ENCODE assay signal across 15 cellular contexts in the genomic region with DNA sequence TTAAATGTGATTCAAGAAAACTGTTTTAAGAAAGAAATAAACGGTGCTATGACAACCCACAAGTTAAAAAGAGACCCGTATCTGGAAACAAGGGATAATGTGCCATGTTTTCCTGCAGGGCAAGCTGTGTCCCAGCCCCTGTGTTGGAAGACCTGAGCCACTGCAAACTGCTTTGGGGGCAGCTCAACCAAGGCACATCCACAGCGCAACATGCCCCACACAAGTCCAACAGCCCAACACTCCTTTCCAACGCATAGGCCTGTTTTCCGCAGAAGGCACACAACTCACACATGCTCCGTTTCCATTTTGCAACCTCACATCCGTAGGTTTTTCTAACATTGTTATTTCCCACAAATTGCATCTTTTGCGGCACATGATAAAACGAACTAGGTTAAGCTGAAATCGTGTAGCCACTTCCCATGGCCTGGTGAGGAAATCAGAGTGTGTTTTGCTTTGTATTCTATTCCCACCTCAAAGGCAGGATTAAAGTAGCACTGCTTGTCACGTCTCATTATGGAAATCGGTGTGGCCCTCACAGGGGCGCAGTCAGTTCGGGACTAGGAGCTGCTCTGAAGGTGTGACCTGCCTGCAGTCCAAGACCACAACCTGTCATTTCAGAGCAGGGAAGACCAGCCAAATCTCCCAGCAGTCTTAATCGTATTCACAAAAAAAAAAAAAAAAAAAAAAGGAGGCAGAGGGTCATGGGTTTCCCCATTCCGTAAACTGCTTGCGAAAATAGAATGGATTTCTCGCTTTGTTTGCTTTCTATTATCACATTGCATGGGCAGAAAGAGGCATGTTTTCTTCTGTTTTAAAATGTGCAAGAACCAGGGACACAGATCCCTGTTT. TPM values are rescaled to one million over a fixed set of nuclear protein-coding genes. Genes with fewer than 3 reads are reported as not detected.
DNase-seq lines count a peak whose midpoint lies in the region; ATAC-seq and TF ChIP-seq lines count a peak whose summit lies in the region.
"Had no signal": no experiment of that assay in that cellular context is flagged by ENCODE, and none has a peak within 500 bp of the region (broad histone marks: within the 10 kb centered on the region; RNA-seq: fewer than 3 reads in every experiment).

No MANE protein-coding gene starts in this region.

- H3K27me3 Mint-ChIP-seq in dendritic cell treated with granulocyte-macrophage colony-stimulating factor and Interleukin-4, amounts not matched to agents 40 ng/mL and 50 ng/mL, for 4 days = no peaks in the 10 kb centered on the region
- peaks cover 9% of the 10 kb centered on the region for H3K27me3 Mint-ChIP-seq in neural progenitor cell (ENCODE audit: insufficient read depth, low read depth)

- H3K9ac ChIP-seq in neural progenitor cell = no peak overlapping the region

- ATAC-seq in heart right ventricle (no peak), esophagus mucosa (no peak)
- ATAC-seq: GM12878; natural killer cell treated with Interleukin-12 subunit alpha and Interleukin-12 subunit beta and Interleukin-15 and Interleukin-18, amount 100 ng/mL, for 72 hours had no signal

- TF ChIP-seq POLR2A in sigmoid colon (IDR thresholded peaks at IDR 0.05) (no peak), testis (IDR thresholded peaks at IDR 0.05) (no peak)

- H3F3A ChIP-seq in neural progenitor cell (ENCODE audit: low read depth) = peaks cover 6% of the 10 kb centered on the region

- no peak for TF ChIP-seq EP300 in sigmoid colon (IDR thresholded peaks at IDR 0.05)

- no peaks in the 10 kb centered on the region for H3K27me3 ChIP-seq in ACC112 (ENCODE audit: insufficient read depth, low read length)
- H3K27me3 ChIP-seq in neural progenitor cell = no peaks in the 10 kb centered on the region
- H3K27me3 ChIP-seq in sigmoid colon = no peaks in the 10 kb centered on the region
- H3K27me3 ChIP-seq in heart right ventricle = peaks cover 0 to 13% (median 5%) of the 10 kb centered on the region in 7 donors
- H3K27me3 ChIP-seq in testis = no peaks in the 10 kb centered on the region

- H3K4me1 Mint-ChIP-seq in dendritic cell treated with granulocyte-macrophage colony-stimulating factor and Interleukin-4, amounts not matched to agents 40 ng/mL and 50 ng/mL, for 4 days (ENCODE audit: low read depth) = peaks cover 52% of the 10 kb centered on the region
- peaks cover 31% of the 10 kb centered on the region for H3K4me1 Mint-ChIP-seq in neural progenitor cell

- no peaks in the 10 kb centered on the region for H4K20me1 ChIP-seq in neural progenitor cell (ENCODE audit: low read depth)

- H2AFZ ChIP-seq in ACC112 (ENCODE audit: low read length, unreplicated experiment) (no peak overlapping the region), neural progenitor cell (replicated peaks) (peak overlapping the region; percentile 55)

- H3K36me3 Mint-ChIP-seq in dendritic cell treated with granulocyte-macrophage colony-stimulating factor and Interleukin-4, amounts not matched to agents 40 ng/mL and 50 ng/mL, for 4 days (ENCODE audit: low read depth) = no peaks in the 10 kb centered on the region
- H3K36me3 Mint-ChIP-seq in neural progenitor cell = peaks cover 4% of the 10 kb centered on the region
- H3K36me3 Mint-ChIP-seq: natural killer cell treated with Interleukin-12 subunit alpha and Interleukin-12 subunit beta and Interleukin-15 and Interleukin-18, amount 100 ng/mL, for 72 hours had no signal

- H3K4me1 ChIP-seq in ACC112 (ENCODE audit: control insufficient read depth, insufficient read depth, low read length, unreplicated experiment) (peaks cover 3% of the 10 kb centered on the region), neural progenitor cell (peaks cover 32% of the 10 kb centered on the region), sigmoid colon (no peaks in the 10 kb centered on the region), heart right ventricle (peaks cover 0 to 22% (median 0%) of the 10 kb centered on the region in 9 donors), testis (no peaks in the 10 kb centered on the region)

- H3K27ac ChIP-seq in ACC112 (ENCODE audit: low read depth, low read length) = no peak overlapping the region
- no peak overlapping the region for H3K27ac ChIP-seq in neural progenitor cell
- no peak overlapping the region for H3K27ac ChIP-seq in sigmoid colon
- peak overlapping the region in 1 of 10 donors; percentile 68 for H3K27ac ChIP-seq in heart right ventricle
- peak overlapping the region in 1 of 2 donors; percentile 48 for H3K27ac ChIP-seq in testis

- no peak for TF ChIP-seq CTCF in neural progenitor cell (IDR thresholded peaks at IDR 0.05)
- no peak for TF ChIP-seq CTCF in sigmoid colon (IDR thresholded peaks at IDR 0.05)
- TF ChIP-seq CTCF in heart right ventricle (IDR thresholded peaks at IDR 0.05) = no peak
- TF ChIP-seq CTCF in testis (IDR thresholded peaks at IDR 0.05) = no peak

- intact Hi-C loops in dendritic cell treated with granulocyte-macrophage colony-stimulating factor and Interleukin-4, amounts not matched to agents 40 ng/mL and 50 ng/mL, for 4 days (cut with micrococcal nuclease) = no loop called here
- intact Hi-C loops in sigmoid colon (cut with DNase I) (no loop called here), heart right ventricle (cut with DNase I) (loop anchor here in 1 of 10 donors (10.0 kb wide), 1 partner anchor 59 kb away; no protein-coding TSS in a partner anchor), testis (cut with DNase I; ENCODE audit: low total_unique reads) (no loop called here)

- H3K27ac Mint-ChIP-seq in dendritic cell treated with granulocyte-macrophage colony-stimulating factor and Interleukin-4, amounts not matched to agents 40 ng/mL and 50 ng/mL, for 4 days = peak overlapping the region; percentile 81
- peak overlapping the region; percentile 30 for H3K27ac Mint-ChIP-seq in neural progenitor cell
- H3K27ac Mint-ChIP-seq: natural killer cell treated with Interleukin-12 subunit alpha and Interleukin-12 subunit beta and Interleukin-15 and Interleukin-18, amount 100 ng/mL, for 72 hours had no signal

- peak overlapping the region; percentile 50 for H3K4me3 Mint-ChIP-seq in dendritic cell treated with granulocyte-macrophage colony-stimulating factor and Interleukin-4, amounts not matched to agents 40 ng/mL and 50 ng/mL, for 4 days
- peak overlapping the region; percentile 21 for H3K4me3 Mint-ChIP-seq in neural progenitor cell
- H3K4me3 Mint-ChIP-seq: natural killer cell treated with Interleukin-12 subunit alpha and Interleukin-12 subunit beta and Interleukin-15 and Interleukin-18, amount 100 ng/mL, for 72 hours had no signal

- no peaks in the 10 kb centered on the region for H3K9me3 Mint-ChIP-seq in dendritic cell treated with granulocyte-macrophage colony-stimulating factor and Interleukin-4, amounts not matched to agents 40 ng/mL and 50 ng/mL, for 4 days
- H3K9me3 Mint-ChIP-seq in neural progenitor cell = peaks cover 18% of the 10 kb centered on the region
- H3K9me3 Mint-ChIP-seq: natural killer cell treated with Interleukin-12 subunit alpha and Interleukin-12 subunit beta and Interleukin-15 and Interleukin-18, amount 100 ng/mL, for 72 hours had no signal

- DNase-seq in NOMO-1 (lab: John Stamatoyannopoulos, UW; ENCODE audit: unreplicated experiment in 2 of 2) (peak; percentile 65 to 69), neural progenitor cell (ENCODE audit: low spot score) (peak; percentile 33), sigmoid colon (no peak), heart right ventricle (no peak), testis (no peak)
- DNase-seq: ACHN; activated CD4-positive, alpha-beta T cell treated with anti-CD3 and anti-CD28 coated beads for 4 hours; activated naive CD4-positive, alpha-beta T cell treated with anti-CD3 and anti-CD28 coated beads, Interleukin-2, amount 50 U/mL, for 16 hours; NCI-H2171; SHP77 had no signal

- WGBS in sigmoid colon, 2 donors = 79 to 81% methylated on average over 18 of the region's 18 CpGs
- WGBS in heart right ventricle, 2 donors = 71 to 72% methylated on average over 18 of the region's 18 CpGs
- WGBS in testis, 2 donors = 75 to 76% methylated on average over 18 of the region's 18 CpGs

- peak overlapping the region; percentile 64 for H3K4me2 ChIP-seq in neural progenitor cell

- no peaks in the 10 kb centered on the region for H3K79me2 ChIP-seq in ACC112 (ENCODE audit: control insufficient read depth, insufficient read depth, low read length, unreplicated experiment)
- H3K79me2 ChIP-seq in neural progenitor cell (ENCODE audit: low read depth) = no peaks in the 10 kb centered on the region

- no peaks in the 10 kb centered on the region for H3K36me3 ChIP-seq in ACC112 (ENCODE audit: insufficient read depth, low read length)
- H3K36me3 ChIP-seq in neural progenitor cell = no peaks in the 10 kb centered on the region
- H3K36me3 ChIP-seq in sigmoid colon = no peaks in the 10 kb centered on the region
- no peaks in the 10 kb centered on the region for H3K36me3 ChIP-seq in heart right ventricle
- H3K36me3 ChIP-seq in testis (ENCODE audit: low read depth, missing control alignments) = no peaks in the 10 kb centered on the region

- H3K4me3 ChIP-seq in ACC112 (ENCODE audit: low read depth, low read length) = peak overlapping the region; percentile 11; the same call in 1 of the 2 replicates
- no peak overlapping the region for H3K4me3 ChIP-seq in neural progenitor cell
- no peak overlapping the region for H3K4me3 ChIP-seq in sigmoid colon
- H3K4me3 ChIP-seq in heart right ventricle = no peak overlapping the region
- H3K4me3 ChIP-seq in testis = no peak overlapping the region
- H3K4me3 ChIP-seq: GM12878 had no signal

- H3K9me3 ChIP-seq in neural progenitor cell (ENCODE audit: low read depth) (no peaks in the 10 kb centered on the region), sigmoid colon (no peaks in the 10 kb centered on the region), heart right ventricle (no peaks in the 10 kb centered on the region), testis (no peaks in the 10 kb centered on the region)

RNA-seq across cellular contexts. Expression of a gene that starts 50.6 kb away (rescaled TPM):
- total RNA-seq in neural progenitor cell (ENCODE audit: low replicate concordance) (45.5 and 83.3 TPM in 2 replicates), sigmoid colon (10 to 100 TPM; 24.3 to 29.9 (median 26.9) TPM), heart right ventricle (10 to 100 TPM; 13.4 to 24.8 (median 19.0) TPM), esophagus mucosa (19.3 TPM), testis (100 to 1,000 TPM; 189 to 212 TPM)
- polyA plus RNA-seq in sigmoid colon (1 to 10 TPM; 2.1 to 6.1 (median 2.4) TPM), heart right ventricle (1 to 10 TPM; 2.6 to 8.2 TPM), testis (ENCODE audit: insufficient read depth, low read depth, low replicate concordance) (79.0 TPM)

Comparison
In these comparisons a context has a peak if more than half of its experiments do, and no peak if none do; other contexts are left out.
1. DNase-seq: peak in NOMO-1 (2 of 2) and neural progenitor cell (single experiment); none in sigmoid colon (single experiment), heart right ventricle (0 of 2) and testis (single experiment).